In the genomic region with DNA sequence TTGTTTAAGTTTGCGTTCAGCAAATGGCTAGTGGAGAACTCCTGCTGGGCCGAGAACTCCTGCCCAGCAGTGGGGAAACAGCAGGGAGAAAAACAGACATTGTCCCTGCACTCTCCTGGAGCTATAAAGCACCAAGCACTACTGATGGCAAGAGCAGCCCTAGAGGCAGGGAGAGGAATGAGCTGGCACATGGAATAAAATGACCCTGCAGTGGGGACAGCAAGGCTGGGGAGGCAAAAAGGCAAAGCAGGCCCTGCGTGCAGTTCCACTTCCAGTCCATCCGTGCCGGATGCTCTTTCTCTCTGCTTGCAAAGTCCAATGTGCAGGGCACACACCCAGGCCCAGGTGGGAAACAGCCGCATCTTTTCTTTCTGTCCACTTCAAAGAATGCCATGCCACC, we compare ENCODE assay signal across 13 cellular contexts.
"Had no signal": no experiment of that assay in that cellular context is flagged by ENCODE, and none has a peak within 500 bp of the region (broad histone marks: within the 10 kb centered on the region; RNA-seq: fewer than 3 reads in every experiment).

No MANE protein-coding gene starts in this region.

- H3K36me3 ChIP-seq: lower lobe of right lung, suprapubic skin had no signal

- H3K4me3 ChIP-seq: lower lobe of right lung, suprapubic skin had no signal

- H3K4me1 ChIP-seq: lower lobe of right lung, suprapubic skin had no signal

- H3K27me3 ChIP-seq: suprapubic skin had no signal

- H3K27ac ChIP-seq: lower lobe of right lung, suprapubic skin had no signal

- ATAC-seq: sciatic nerve had no signal

- H3K9me3 ChIP-seq: lower lobe of right lung, suprapubic skin had no signal

- DNase-seq: activated CD4-positive, alpha-beta T cell treated with anti-CD3 and anti-CD28 coated beads, Interleukin-2, amount 10 ng/mL, durations not matched to agents 7 days and 5 days; activated CD8-positive, alpha-beta memory T cell treated with anti-CD3 and anti-CD28 coated beads, Interleukin-2, amount 50 U/mL, for 48 hours; activated naive CD4-positive, alpha-beta T cell; anterior cingulate cortex; cerebellar nuclear complex; effector CD8-positive, alpha-beta T cell; foreskin melanocyte; head of caudate nucleus; immature natural killer cell; lower lobe of right lung; trophoblast cell had no signal
